Comparison of ENCODE assay signal across 31 cellular contexts in the genomic region with DNA sequence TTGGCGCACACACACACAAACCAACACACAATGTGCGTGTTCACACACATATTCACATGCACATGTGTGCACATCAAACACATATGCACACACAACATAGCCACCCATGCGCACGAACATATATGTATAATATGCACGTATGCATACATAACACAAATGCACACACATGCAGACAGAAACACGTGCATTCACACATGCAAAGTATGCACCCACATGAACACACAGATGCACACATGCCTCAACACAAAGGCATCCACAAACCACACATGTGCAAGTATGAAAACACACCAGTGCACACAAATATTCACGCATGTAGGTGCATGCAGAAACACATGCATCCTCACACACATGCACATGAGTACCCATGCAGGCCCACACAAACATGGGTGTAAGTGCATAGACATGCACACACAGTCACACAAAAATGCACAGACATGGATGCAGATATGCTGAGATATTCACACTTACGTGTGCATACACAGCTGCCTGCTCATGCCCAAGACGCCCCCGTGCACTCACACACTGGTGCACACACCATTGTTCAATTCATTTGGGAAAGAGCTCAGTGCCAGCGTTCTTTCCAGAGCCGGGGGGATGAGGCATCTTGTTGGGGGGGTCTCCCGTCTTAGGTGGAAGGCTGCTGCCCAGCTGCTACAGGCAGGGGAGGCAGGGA. TPM values are rescaled to one million over a fixed set of nuclear protein-coding genes. Genes with fewer than 3 reads are reported as not detected.
"Had no signal": no experiment of that assay in that cellular context is flagged by ENCODE, and none has a peak within 500 bp of the region (broad histone marks: within the 10 kb centered on the region; RNA-seq: fewer than 3 reads in every experiment).

No MANE protein-coding gene starts in this region.

- H3K36me3 Mint-ChIP-seq: activated naive CD4-positive, alpha-beta T cell treated with anti-CD3 and anti-CD28 coated beads, Interleukin-2, amount 10 ng/mL, durations not matched to agents 7 days and 5 days; activated naive CD4-positive, alpha-beta T cell treated with anti-CD3 and anti-CD28 coated beads, Interleukin-2, amount 50 U/mL, for 72 hours; activated naive CD8-positive, alpha-beta T cell treated with anti-CD3 and anti-CD28 coated beads, Interleukin-2, amount 10 ng/mL, durations not matched to agents 7 days and 5 days had no signal

- DNase-seq: activated B cell treated with CpG ODN at 0.5 μM for 24 hours; activated CD4-positive, alpha-beta T cell treated with anti-CD3 and anti-CD28 coated beads for 48 hours; activated CD4-positive, alpha-beta T cell treated with anti-CD3 and anti-CD28 coated beads, Interleukin-2, amount 50 U/mL, for 1 hour; activated CD4-positive, alpha-beta T cell treated with anti-CD3 and anti-CD28 coated beads, Interleukin-2, amount 50 U/mL, for 48 hours; activated CD8-positive, alpha-beta memory T cell treated with anti-CD3 and anti-CD28 coated beads for 24 hours; activated CD8-positive, alpha-beta T cell treated with anti-CD3 and anti-CD28 coated beads for 36 hours; activated gamma-delta T cell; activated naive CD4-positive, alpha-beta T cell; activated naive CD4-positive, alpha-beta T cell treated with anti-CD3 and anti-CD28 coated beads, Interleukin-2, amount 10 ng/mL, durations not matched to agents 7 days and 5 days; activated naive CD8-positive, alpha-beta T cell treated with anti-CD3 and anti-CD28 coated beads, Interleukin-2, amount 10 ng/mL, durations not matched to agents 7 days and 5 days; activated T-cell treated with anti-CD3 and anti-CD28 coated beads, Interleukin-2, amount 50 U/mL, for 1 hour; activated T-cell treated with anti-CD3 and anti-CD28 coated beads, Interleukin-2, amount 50 U/mL, for 72 hours; brain microvascular endothelial cell; caudate nucleus; colonic mucosa; dorsolateral prefrontal cortex; effector CD4-positive, alpha-beta T cell; effector memory CD8-positive, alpha-beta T cell; erythroblast; foreskin melanocyte; head of caudate nucleus; hippocampal formation; T-helper 1 cell; T-helper 17 cell; WERI-Rb-1 had no signal

- H3K27ac ChIP-seq: brain microvascular endothelial cell, colonic mucosa, dorsolateral prefrontal cortex, esophagus muscularis mucosa, gastroesophageal sphincter, WERI-Rb-1 had no signal

- H3K36me3 ChIP-seq: brain microvascular endothelial cell, colonic mucosa, WERI-Rb-1 had no signal

- H3K4me3 Mint-ChIP-seq: activated B cell treated with CpG ODN at 0.5 μM for 24 hours; activated CD8-positive, alpha-beta T cell treated with anti-CD3 and anti-CD28 coated beads for 36 hours; activated naive CD4-positive, alpha-beta T cell treated with anti-CD3 and anti-CD28 coated beads, Interleukin-2, amount 10 ng/mL, durations not matched to agents 7 days and 5 days; activated naive CD8-positive, alpha-beta T cell treated with anti-CD3 and anti-CD28 coated beads, Interleukin-2, amount 10 ng/mL, durations not matched to agents 7 days and 5 days; activated T-cell treated with anti-CD3 and anti-CD28 coated beads, Interleukin-2, amount 50 U/mL, for 72 hours; dendritic cell treated with granulocyte-macrophage colony-stimulating factor and Interleukin-4, amounts not matched to agents 40 ng/mL and 50 ng/mL, for 4 days; effector memory CD8-positive, alpha-beta T cell; T-helper 17 cell; T-helper 2 cell treated with Interferon-gamma antibody and Interleukin-4, amounts not matched to agents 5 μg/mL and 100 μg/mL, for 36 hours had no signal

- H3K4me3 ChIP-seq: ascending aorta, colonic mucosa, dorsolateral prefrontal cortex, esophagus muscularis mucosa, gastroesophageal sphincter had no signal

- H3K9me3 Mint-ChIP-seq: activated B cell treated with CpG ODN at 0.5 μM for 24 hours; activated CD8-positive, alpha-beta T cell treated with anti-CD3 and anti-CD28 coated beads for 36 hours; activated naive CD4-positive, alpha-beta T cell treated with anti-CD3 and anti-CD28 coated beads, Interleukin-2, amount 10 ng/mL, durations not matched to agents 7 days and 5 days; activated naive CD4-positive, alpha-beta T cell treated with anti-CD3 and anti-CD28 coated beads, Interleukin-2, amount 50 U/mL, for 72 hours; activated naive CD8-positive, alpha-beta T cell treated with anti-CD3 and anti-CD28 coated beads, Interleukin-2, amount 10 ng/mL, durations not matched to agents 7 days and 5 days; activated T-cell treated with anti-CD3 and anti-CD28 coated beads, Interleukin-2, amount 50 U/mL, for 72 hours; dendritic cell treated with granulocyte-macrophage colony-stimulating factor and Interleukin-4, amounts not matched to agents 40 ng/mL and 50 ng/mL, for 4 days; effector memory CD8-positive, alpha-beta T cell; T-helper 2 cell treated with Interferon-gamma antibody and Interleukin-4, amounts not matched to agents 5 μg/mL and 100 μg/mL, for 36 hours had no signal

- H3K27me3 ChIP-seq: ascending aorta, colonic mucosa had no signal

- H3K4me1 Mint-ChIP-seq: activated B cell treated with CpG ODN at 0.5 μM for 24 hours; activated naive CD4-positive, alpha-beta T cell treated with anti-CD3 and anti-CD28 coated beads, Interleukin-2, amount 10 ng/mL, durations not matched to agents 7 days and 5 days; activated naive CD8-positive, alpha-beta T cell treated with anti-CD3 and anti-CD28 coated beads, Interleukin-2, amount 10 ng/mL, durations not matched to agents 7 days and 5 days had no signal

- H3K27me3 Mint-ChIP-seq: activated B cell treated with CpG ODN at 0.5 μM for 24 hours; activated CD8-positive, alpha-beta T cell treated with anti-CD3 and anti-CD28 coated beads for 36 hours; activated naive CD4-positive, alpha-beta T cell treated with anti-CD3 and anti-CD28 coated beads, Interleukin-2, amount 10 ng/mL, durations not matched to agents 7 days and 5 days had no signal

- H3K9me3 ChIP-seq: ascending aorta, colonic mucosa, esophagus muscularis mucosa, gastroesophageal sphincter had no signal

- H3K27ac Mint-ChIP-seq: activated B cell treated with CpG ODN at 0.5 μM for 24 hours; activated CD8-positive, alpha-beta T cell treated with anti-CD3 and anti-CD28 coated beads for 36 hours; activated naive CD4-positive, alpha-beta T cell treated with anti-CD3 and anti-CD28 coated beads, Interleukin-2, amount 10 ng/mL, durations not matched to agents 7 days and 5 days; activated naive CD4-positive, alpha-beta T cell treated with anti-CD3 and anti-CD28 coated beads, Interleukin-2, amount 50 U/mL, for 72 hours; activated naive CD8-positive, alpha-beta T cell treated with anti-CD3 and anti-CD28 coated beads, Interleukin-2, amount 10 ng/mL, durations not matched to agents 7 days and 5 days; activated T-cell treated with anti-CD3 and anti-CD28 coated beads, Interleukin-2, amount 50 U/mL, for 72 hours; dendritic cell treated with granulocyte-macrophage colony-stimulating factor and Interleukin-4, amounts not matched to agents 40 ng/mL and 50 ng/mL, for 4 days; effector memory CD8-positive, alpha-beta T cell; T-helper 17 cell; T-helper 2 cell treated with Interferon-gamma antibody and Interleukin-4, amounts not matched to agents 5 μg/mL and 100 μg/mL, for 36 hours had no signal

- H3K4me1 ChIP-seq: colonic mucosa had no signal

RNA-seq across cellular contexts. Expression of a gene that starts 52.7 kb away (rescaled TPM):
- total RNA-seq: activated B cell treated with CpG ODN at 0.5 μM for 24 hours; activated CD8-positive, alpha-beta T cell treated with anti-CD3 and anti-CD28 coated beads for 36 hours; activated naive CD8-positive, alpha-beta T cell treated with anti-CD3 and anti-CD28 coated beads, Interleukin-2, amount 10 ng/mL, durations not matched to agents 7 days and 5 days; ascending aorta had no signal
